2 cellular contexts compared by ENCODE assay signal in genomic region chr14:95440496-95440895, GRCh38.
TF ChIP-seq lines count a peak whose summit lies in the region.

No MANE protein-coding gene starts in this region.

TF ChIP-seq in SK-N-SH, 30 proteins besides CTCF, POLR2A, EP300 and RAD21 (continued from another document):
- TF ChIP-seq ZBTB33 (IDR thresholded peaks at IDR 0.05; ENCODE audit: borderline replicate concordance, low read depth) (no peak), MXI1 (IDR thresholded peaks at IDR 0.05; ENCODE audit: low read depth, low read length) (0 out of 2 replicates have a peak, but pooled peaks have one; percentile 13), TAF1 (IDR thresholded peaks at IDR 0.05; ENCODE audit: borderline replicate concordance, low read depth, low read length) (no peak), SIN3A (IDR thresholded peaks at IDR 0.05; ENCODE audit: borderline replicate concordance, low read depth, low read length) (no peak), SMC3 (IDR thresholded peaks at IDR 0.05; ENCODE audit: low read depth, low read length) (no peak), ELF1 (IDR thresholded peaks at IDR 0.05) (no peak), RCOR1 (IDR thresholded peaks at IDR 0.05; ENCODE audit: low read length) (peak; percentile 54), MAX (IDR thresholded peaks at IDR 0.05; ENCODE audit: low read depth) (no peak), RXRA (IDR thresholded peaks at IDR 0.05; ENCODE audit: borderline replicate concordance, low read depth) (no peak; the same call in 1 of the 2 replicates), NRF1 (IDR thresholded peaks at IDR 0.05; ENCODE audit: low read depth, low read length) (no peak), IRF3 (IDR thresholded peaks at IDR 0.05; ENCODE audit: low read depth, low read length) (no peak), REST (IDR thresholded peaks at IDR 0.05; ENCODE audit: low read depth, low read length) (no peak), MEF2A (IDR thresholded peaks at IDR 0.05; ENCODE audit: borderline replicate concordance, low read depth) (no peak), EZH2phosphoT487 (IDR thresholded peaks at IDR 0.05; ENCODE audit: borderline replicate concordance, low read depth) (no peak), USF2 (IDR thresholded peaks at IDR 0.05; ENCODE audit: borderline replicate concordance, low read depth, low read length) (no peak), CHD2 (IDR thresholded peaks at IDR 0.05; ENCODE audit: low read length, partially characterized antibody) (no peak), PBX3 (IDR thresholded peaks at IDR 0.05) (peak; percentile 88), JUND (IDR thresholded peaks at IDR 0.05) (0 out of 2 replicates have a peak, but pooled peaks have one; percentile 17), NFIC (IDR thresholded peaks at IDR 0.05; ENCODE audit: borderline replicate concordance) (peak; percentile 22; the same call in 1 of the 2 replicates)

TF ChIP-seq in WTC11, 78 proteins besides CTCF, POLR2A, EP300 and RAD21 (continued from another document):
- TF ChIP-seq ZNF532 (CRISPR knock-in tag; IDR thresholded peaks at IDR 0.05; ENCODE audit: borderline replicate concordance) (no peak), MLX (CRISPR knock-in tag; IDR thresholded peaks at IDR 0.05) (no peak), ZNF425 (CRISPR knock-in tag; conservative IDR thresholded peaks at IDR 0.05) (no peak), ATF2 (CRISPR knock-in tag; IDR thresholded peaks at IDR 0.05; ENCODE audit: borderline replicate concordance, low read depth) (no peak), IRF1 (CRISPR knock-in tag; IDR thresholded peaks at IDR 0.05) (no peak), ZBTB21 (CRISPR knock-in tag; IDR thresholded peaks at IDR 0.05; ENCODE audit: borderline replicate concordance) (no peak), ZNF219 (CRISPR knock-in tag; IDR thresholded peaks at IDR 0.05; ENCODE audit: borderline replicate concordance) (no peak), ZNF416 (CRISPR knock-in tag; IDR thresholded peaks at IDR 0.05) (no peak), TEAD1 (CRISPR knock-in tag; IDR thresholded peaks at IDR 0.05) (no peak), USF2 (CRISPR knock-in tag; IDR thresholded peaks at IDR 0.05) (no peak)
